ENCODE assay signal across 1 cellular context in the genomic region with DNA sequence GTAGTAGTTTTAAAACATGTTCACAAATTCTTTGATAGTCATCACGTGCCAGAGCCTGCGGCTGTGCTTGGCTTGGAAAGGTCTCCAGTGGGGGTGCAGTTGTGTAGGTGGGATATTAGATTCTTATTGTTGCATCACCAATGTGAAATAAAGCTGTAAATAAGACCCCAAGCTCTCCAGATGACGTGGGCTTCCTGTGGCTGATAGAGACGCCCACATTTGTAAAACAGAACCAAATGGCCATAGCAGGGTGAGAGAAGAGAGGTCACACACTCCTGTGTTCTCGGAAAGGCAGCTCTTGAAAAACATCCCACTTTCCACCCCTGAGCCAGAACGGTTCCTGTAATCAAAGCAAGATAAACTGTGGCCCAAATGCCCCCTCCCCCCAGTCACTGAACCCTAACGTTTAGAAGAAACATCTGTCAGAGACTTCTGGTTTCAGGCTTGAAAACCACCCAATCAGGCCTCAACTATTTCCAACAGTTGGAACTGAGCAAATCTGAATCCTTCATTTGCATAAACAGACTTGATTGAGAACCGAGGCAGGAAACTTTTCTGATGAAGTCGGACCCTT.
TF ChIP-seq lines count a peak whose summit lies in the region.

No MANE protein-coding gene starts in this region.

TF ChIP-seq in K562, 482 proteins besides CTCF, POLR2A, EP300 and RAD21 (continued from another document):
- TF ChIP-seq, protein P1, sequence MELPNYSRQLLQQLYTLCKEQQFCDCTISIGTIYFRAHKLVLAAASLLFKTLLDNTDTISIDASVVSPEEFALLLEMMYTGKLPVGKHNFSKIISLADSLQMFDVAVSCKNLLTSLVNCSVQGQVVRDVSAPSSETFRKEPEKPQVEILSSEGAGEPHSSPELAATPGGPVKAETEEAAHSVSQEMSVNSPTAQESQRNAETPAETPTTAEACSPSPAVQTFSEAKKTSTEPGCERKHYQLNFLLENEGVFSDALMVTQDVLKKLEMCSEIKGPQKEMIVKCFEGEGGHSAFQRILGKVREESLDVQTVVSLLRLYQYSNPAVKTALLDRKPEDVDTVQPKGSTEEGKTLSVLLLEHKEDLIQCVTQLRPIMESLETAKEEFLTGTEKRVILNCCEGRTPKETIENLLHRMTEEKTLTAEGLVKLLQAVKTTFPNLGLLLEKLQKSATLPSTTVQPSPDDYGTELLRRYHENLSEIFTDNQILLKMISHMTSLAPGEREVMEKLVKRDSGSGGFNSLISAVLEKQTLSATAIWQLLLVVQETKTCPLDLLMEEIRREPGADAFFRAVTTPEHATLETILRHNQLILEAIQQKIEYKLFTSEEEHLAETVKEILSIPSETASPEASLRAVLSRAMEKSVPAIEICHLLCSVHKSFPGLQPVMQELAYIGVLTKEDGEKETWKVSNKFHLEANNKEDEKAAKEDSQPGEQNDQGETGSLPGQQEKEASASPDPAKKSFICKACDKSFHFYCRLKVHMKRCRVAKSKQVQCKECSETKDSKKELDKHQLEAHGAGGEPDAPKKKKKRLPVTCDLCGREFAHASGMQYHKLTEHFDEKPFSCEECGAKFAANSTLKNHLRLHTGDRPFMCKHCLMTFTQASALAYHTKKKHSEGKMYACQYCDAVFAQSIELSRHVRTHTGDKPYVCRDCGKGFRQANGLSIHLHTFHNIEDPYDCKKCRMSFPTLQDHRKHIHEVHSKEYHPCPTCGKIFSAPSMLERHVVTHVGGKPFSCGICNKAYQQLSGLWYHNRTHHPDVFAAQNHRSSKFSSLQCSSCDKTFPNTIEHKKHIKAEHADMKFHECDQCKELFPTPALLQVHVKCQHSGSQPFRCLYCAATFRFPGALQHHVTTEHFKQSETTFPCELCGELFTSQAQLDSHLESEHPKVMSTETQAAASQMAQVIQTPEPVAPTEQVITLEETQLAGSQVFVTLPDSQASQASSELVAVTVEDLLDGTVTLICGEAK (IDR thresholded peaks at IDR 0.05): no peak
- TF ChIP-seq, protein P1 (CRISPR knock-in tag; IDR thresholded peaks at IDR 0.05): no peak
